In the genomic region with DNA sequence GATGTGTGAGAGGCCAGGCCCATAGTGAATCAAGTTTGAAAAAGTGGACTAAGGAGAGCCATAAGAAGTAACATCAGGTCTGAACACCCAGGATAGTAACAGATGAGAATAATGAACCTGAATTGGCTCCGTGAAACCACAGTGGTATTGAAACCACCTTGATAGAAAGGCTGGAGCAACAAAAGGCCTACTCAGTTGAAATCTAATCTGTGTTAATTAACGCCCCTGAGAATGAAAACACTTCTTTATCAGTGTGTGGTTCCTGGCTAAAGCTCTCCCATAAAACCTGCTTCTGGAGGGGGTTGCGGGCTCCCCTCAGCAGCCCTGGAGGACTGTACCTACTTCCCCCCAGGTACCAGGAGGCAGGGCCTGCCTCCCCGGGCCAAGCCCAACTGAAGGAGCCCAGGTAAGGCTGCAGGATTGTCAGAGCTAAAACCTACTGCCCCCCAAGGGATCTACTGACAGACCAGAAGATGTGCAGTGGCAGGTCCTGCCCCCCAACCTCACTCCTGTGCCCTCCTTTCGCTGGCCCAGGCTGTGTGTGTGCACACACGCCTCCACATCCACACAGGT, we compare ENCODE assay signal across 15 cellular contexts. TPM values are rescaled to one million over a fixed set of nuclear protein-coding genes. Genes with fewer than 3 reads are reported as not detected.
DNase-seq lines count a peak whose midpoint lies in the region; ATAC-seq lines count a peak whose summit lies in the region.
"Had no signal": no experiment of that assay in that cellular context is flagged by ENCODE, and none has a peak within 500 bp of the region (broad histone marks: within the 10 kb centered on the region; RNA-seq: fewer than 3 reads in every experiment).

No MANE protein-coding gene starts in this region.

- no peaks in the 10 kb centered on the region for H3K36me3 Mint-ChIP-seq in activated T-cell treated with anti-CD3 and anti-CD28 coated beads, Interleukin-2, amount 50 U/mL, for 72 hours (ENCODE audit: insufficient read depth in 2 of 2)

- peak; percentile 46 for DNase-seq in DMS153 treated with DMSO at 0.1 percent for 48 hours (lab: John Stamatoyannopoulos, UW; ENCODE audit: unreplicated experiment)
- DNase-seq in NCI-H1436 (lab: John Stamatoyannopoulos, UW), result peak; percentile 63
- DNase-seq in RPMI8226, result peak; percentile 33
- DNase-seq in cerebellum (ENCODE audit: low spot score), result no peak
- DNase-seq in DMS53 treated with DMSO at 0.1 percent for 48 hours (lab: John Stamatoyannopoulos, UW; ENCODE audit: unreplicated experiment), result no peak
- DNase-seq in activated T-cell treated with anti-CD3 and anti-CD28 coated beads, Interleukin-2, amount 50 U/mL, for 72 hours, result no peak
- DNase-seq: activated CD4-positive, alpha-beta T cell treated with anti-CD3 and anti-CD28 coated beads, Interleukin-2, amount 10 ng/mL, durations not matched to agents 7 days and 5 days; activated T-cell treated with anti-CD3 and anti-CD28 coated beads, Interleukin-2, amount 50 U/mL, for 24 hours; EL; NCI-H1048; posterior cingulate gyrus had no signal

- no peaks in the 10 kb centered on the region for H3K27me3 ChIP-seq in mucosa of stomach (ENCODE audit: control insufficient read depth, insufficient read depth, low read length)

- no peaks in the 10 kb centered on the region for H3K9me3 ChIP-seq in mucosa of stomach (ENCODE audit: control insufficient read depth, low read length)

- H3K4me3 ChIP-seq in mucosa of stomach (ENCODE audit: low read length), result no peak overlapping the region

- no peak overlapping the region for H3K27ac Mint-ChIP-seq in activated T-cell treated with anti-CD3 and anti-CD28 coated beads, Interleukin-2, amount 50 U/mL, for 72 hours
- H3K27ac Mint-ChIP-seq: activated T-cell treated with anti-CD3 and anti-CD28 coated beads, Interleukin-2, amount 50 U/mL, for 24 hours had no signal

- no peak overlapping the region for H3K4me3 Mint-ChIP-seq in activated T-cell treated with anti-CD3 and anti-CD28 coated beads, Interleukin-2, amount 50 U/mL, for 72 hours
- H3K4me3 Mint-ChIP-seq: activated CD4-positive, alpha-beta T cell treated with anti-CD3 and anti-CD28 coated beads, Interleukin-2, amount 10 ng/mL, durations not matched to agents 7 days and 5 days; activated T-cell treated with anti-CD3 and anti-CD28 coated beads, Interleukin-2, amount 50 U/mL, for 24 hours had no signal

- H3K9me3 Mint-ChIP-seq in activated T-cell treated with anti-CD3 and anti-CD28 coated beads, Interleukin-2, amount 50 U/mL, for 72 hours, result no peaks in the 10 kb centered on the region
- H3K9me3 Mint-ChIP-seq: activated CD4-positive, alpha-beta T cell treated with anti-CD3 and anti-CD28 coated beads, Interleukin-2, amount 10 ng/mL, durations not matched to agents 7 days and 5 days; activated T-cell treated with anti-CD3 and anti-CD28 coated beads, Interleukin-2, amount 50 U/mL, for 24 hours had no signal

- no peaks in the 10 kb centered on the region for H3K27me3 Mint-ChIP-seq in activated T-cell treated with anti-CD3 and anti-CD28 coated beads, Interleukin-2, amount 50 U/mL, for 72 hours (ENCODE audit: low read depth)
- H3K27me3 Mint-ChIP-seq: activated CD4-positive, alpha-beta T cell treated with anti-CD3 and anti-CD28 coated beads, Interleukin-2, amount 10 ng/mL, durations not matched to agents 7 days and 5 days; activated T-cell treated with anti-CD3 and anti-CD28 coated beads, Interleukin-2, amount 50 U/mL, for 24 hours; IgD-negative memory B cell had no signal

- ATAC-seq in HG02852 (IDR thresholded peaks at IDR 0.05; ENCODE audit: unreplicated experiment), result no peak
- ATAC-seq in activated T-cell treated with anti-CD3 and anti-CD28 coated beads, Interleukin-2, amount 50 U/mL, for 72 hours (replicated peaks in 1 of 2), result no peak
- ATAC-seq: HCT116 had no signal

- H3K4me1 Mint-ChIP-seq in activated T-cell treated with anti-CD3 and anti-CD28 coated beads, Interleukin-2, amount 50 U/mL, for 72 hours (ENCODE audit: low read depth), result no peaks in the 10 kb centered on the region

- peak overlapping the region; percentile 52 for H3K9ac ChIP-seq in mucosa of stomach (ENCODE audit: low read length)

- H3K36me3 ChIP-seq in mucosa of stomach (ENCODE audit: control insufficient read depth, insufficient read depth, low read length), result no peaks in the 10 kb centered on the region

- peaks cover 77% of the 10 kb centered on the region for H3K4me1 ChIP-seq in mucosa of stomach (ENCODE audit: control insufficient read depth, insufficient read depth, low read length)

RNA-seq across cellular contexts. Expression of a gene that starts 54.6 kb away (rescaled TPM):
- 14.9 TPM for total RNA-seq in cerebellum
- total RNA-seq in activated T-cell treated with anti-CD3 and anti-CD28 coated beads, Interleukin-2, amount 50 U/mL, for 72 hours, result 10 to 100 TPM in 1 of 2 donors, 1 to 10 TPM in 1; 6.5 to 11.0 TPM

Comparison
In these comparisons a context has a peak if more than half of its experiments do, and no peak if none do; other contexts are left out.
1. DNase-seq: peak in DMS153 treated with DMSO at 0.1 percent for 48 hours (single experiment), NCI-H1436 (single experiment) and RPMI8226 (single experiment); none in cerebellum (single experiment), DMS53 treated with DMSO at 0.1 percent for 48 hours (single experiment) and activated T-cell treated with anti-CD3 and anti-CD28 coated beads, Interleukin-2, amount 50 U/mL, for 72 hours (0 of 2).